1 cellular context compared by ENCODE assay signal in the genomic region with DNA sequence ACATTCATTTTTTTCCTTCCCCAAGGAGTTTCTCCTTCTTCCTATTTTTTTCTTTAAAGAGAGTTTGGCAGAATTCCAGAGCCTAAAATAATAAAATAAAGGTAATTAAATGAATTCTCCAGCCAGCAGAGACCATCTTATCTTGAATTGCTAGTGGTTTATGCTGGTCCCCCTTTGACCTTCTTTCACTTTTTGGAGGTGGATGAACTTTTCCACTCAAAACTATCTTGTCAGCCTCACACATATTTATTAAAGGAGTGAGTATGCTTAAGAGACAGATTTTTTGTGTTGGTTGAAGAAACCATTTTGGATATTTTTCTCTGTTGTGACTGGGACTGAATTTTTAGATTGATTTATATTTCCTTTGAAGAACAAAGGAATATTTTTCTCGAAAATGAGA.
TF ChIP-seq lines count a peak whose summit lies in the region.

No MANE protein-coding gene starts in this region.

TF ChIP-seq in K562, 482 proteins besides CTCF, POLR2A, EP300 and RAD21 (continued from another document):
- TF ChIP-seq ZNF316 (IDR thresholded peaks at IDR 0.05), result 0 out of 2 replicates have a peak, but pooled peaks have one; percentile 8
- TF ChIP-seq, protein P1, sequence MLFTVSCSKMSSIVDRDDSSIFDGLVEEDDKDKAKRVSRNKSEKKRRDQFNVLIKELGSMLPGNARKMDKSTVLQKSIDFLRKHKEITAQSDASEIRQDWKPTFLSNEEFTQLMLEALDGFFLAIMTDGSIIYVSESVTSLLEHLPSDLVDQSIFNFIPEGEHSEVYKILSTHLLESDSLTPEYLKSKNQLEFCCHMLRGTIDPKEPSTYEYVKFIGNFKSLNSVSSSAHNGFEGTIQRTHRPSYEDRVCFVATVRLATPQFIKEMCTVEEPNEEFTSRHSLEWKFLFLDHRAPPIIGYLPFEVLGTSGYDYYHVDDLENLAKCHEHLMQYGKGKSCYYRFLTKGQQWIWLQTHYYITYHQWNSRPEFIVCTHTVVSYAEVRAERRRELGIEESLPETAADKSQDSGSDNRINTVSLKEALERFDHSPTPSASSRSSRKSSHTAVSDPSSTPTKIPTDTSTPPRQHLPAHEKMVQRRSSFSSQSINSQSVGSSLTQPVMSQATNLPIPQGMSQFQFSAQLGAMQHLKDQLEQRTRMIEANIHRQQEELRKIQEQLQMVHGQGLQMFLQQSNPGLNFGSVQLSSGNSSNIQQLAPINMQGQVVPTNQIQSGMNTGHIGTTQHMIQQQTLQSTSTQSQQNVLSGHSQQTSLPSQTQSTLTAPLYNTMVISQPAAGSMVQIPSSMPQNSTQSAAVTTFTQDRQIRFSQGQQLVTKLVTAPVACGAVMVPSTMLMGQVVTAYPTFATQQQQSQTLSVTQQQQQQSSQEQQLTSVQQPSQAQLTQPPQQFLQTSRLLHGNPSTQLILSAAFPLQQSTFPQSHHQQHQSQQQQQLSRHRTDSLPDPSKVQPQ (CRISPR knock-in tag; IDR thresholded peaks at IDR 0.05; ENCODE audit: borderline replicate concordance), result no peak
- TF ChIP-seq PTTG1 (tag; IDR thresholded peaks at IDR 0.05; ENCODE audit: low read depth), result no peak
- TF ChIP-seq, protein P2, sequence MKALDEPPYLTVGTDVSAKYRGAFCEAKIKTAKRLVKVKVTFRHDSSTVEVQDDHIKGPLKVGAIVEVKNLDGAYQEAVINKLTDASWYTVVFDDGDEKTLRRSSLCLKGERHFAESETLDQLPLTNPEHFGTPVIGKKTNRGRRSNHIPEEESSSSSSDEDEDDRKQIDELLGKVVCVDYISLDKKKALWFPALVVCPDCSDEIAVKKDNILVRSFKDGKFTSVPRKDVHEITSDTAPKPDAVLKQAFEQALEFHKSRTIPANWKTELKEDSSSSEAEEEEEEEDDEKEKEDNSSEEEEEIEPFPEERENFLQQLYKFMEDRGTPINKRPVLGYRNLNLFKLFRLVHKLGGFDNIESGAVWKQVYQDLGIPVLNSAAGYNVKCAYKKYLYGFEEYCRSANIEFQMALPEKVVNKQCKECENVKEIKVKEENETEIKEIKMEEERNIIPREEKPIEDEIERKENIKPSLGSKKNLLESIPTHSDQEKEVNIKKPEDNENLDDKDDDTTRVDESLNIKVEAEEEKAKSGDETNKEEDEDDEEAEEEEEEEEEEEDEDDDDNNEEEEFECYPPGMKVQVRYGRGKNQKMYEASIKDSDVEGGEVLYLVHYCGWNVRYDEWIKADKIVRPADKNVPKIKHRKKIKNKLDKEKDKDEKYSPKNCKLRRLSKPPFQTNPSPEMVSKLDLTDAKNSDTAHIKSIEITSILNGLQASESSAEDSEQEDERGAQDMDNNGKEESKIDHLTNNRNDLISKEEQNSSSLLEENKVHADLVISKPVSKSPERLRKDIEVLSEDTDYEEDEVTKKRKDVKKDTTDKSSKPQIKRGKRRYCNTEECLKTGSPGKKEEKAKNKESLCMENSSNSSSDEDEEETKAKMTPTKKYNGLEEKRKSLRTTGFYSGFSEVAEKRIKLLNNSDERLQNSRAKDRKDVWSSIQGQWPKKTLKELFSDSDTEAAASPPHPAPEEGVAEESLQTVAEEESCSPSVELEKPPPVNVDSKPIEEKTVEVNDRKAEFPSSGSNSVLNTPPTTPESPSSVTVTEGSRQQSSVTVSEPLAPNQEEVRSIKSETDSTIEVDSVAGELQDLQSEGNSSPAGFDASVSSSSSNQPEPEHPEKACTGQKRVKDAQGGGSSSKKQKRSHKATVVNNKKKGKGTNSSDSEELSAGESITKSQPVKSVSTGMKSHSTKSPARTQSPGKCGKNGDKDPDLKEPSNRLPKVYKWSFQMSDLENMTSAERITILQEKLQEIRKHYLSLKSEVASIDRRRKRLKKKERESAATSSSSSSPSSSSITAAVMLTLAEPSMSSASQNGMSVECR (CRISPR knock-in tag; IDR thresholded peaks at IDR 0.05), result no peak
- peak; percentile 36 for TF ChIP-seq NFIC (IDR thresholded peaks at IDR 0.05)
- no peak for TF ChIP-seq MAZ (CRISPR knock-in tag; conservative IDR thresholded peaks at IDR 0.05 in 1 of 2, IDR thresholded peaks at IDR 0.05 in 1 of 2)
